25 cellular contexts compared by ENCODE assay signal in genomic region chr6:122998403-122998965, GRCh38. TPM values are rescaled to one million over a fixed set of nuclear protein-coding genes. Genes with fewer than 3 reads are reported as not detected.
"Had no signal": no experiment of that assay in that cellular context is flagged by ENCODE, and none has a peak within 500 bp of the region (broad histone marks: within the 10 kb centered on the region; RNA-seq: fewer than 3 reads in every experiment).

No MANE protein-coding gene starts in this region.

- H3K27me3 ChIP-seq: ovary had no signal

- H3K9me3 Mint-ChIP-seq: mesothelial cell of epicardium; stimulated activated memory B cell treated with anti-CD40 and anti-IgM and Interleukin-4, amounts not matched to agents 10 μg/mL and 1 μg/mL and 100 μg/mL, for 72 hours had no signal

- H3K9me3 ChIP-seq: esophagus squamous epithelium, gastrocnemius medialis, neutrophil, psoas muscle, stomach, suprapubic skin, tibial nerve had no signal

- H3K27ac Mint-ChIP-seq: activated CD8-positive, alpha-beta T cell treated with anti-CD3 and anti-CD28 coated beads, Interleukin-2, amount 10 ng/mL, durations not matched to agents 7 days and 5 days; activated naive CD4-positive, alpha-beta T cell treated with anti-CD3 and anti-CD28 coated beads, Interleukin-2, amount 50 U/mL, for 72 hours; mesothelial cell of epicardium; naive thymus-derived CD8-positive, alpha-beta T cell; stimulated activated memory B cell treated with anti-CD40 and anti-IgM and Interleukin-4, amounts not matched to agents 10 μg/mL and 1 μg/mL and 100 μg/mL, for 72 hours had no signal

- H3K27ac ChIP-seq: esophagus squamous epithelium, gastrocnemius medialis, neutrophil, ovary, psoas muscle, skin epidermis, stomach, suprapubic skin, tibial nerve had no signal

- H3K36me3 Mint-ChIP-seq: mesothelial cell of epicardium; stimulated activated memory B cell treated with anti-CD40 and anti-IgM and Interleukin-4, amounts not matched to agents 10 μg/mL and 1 μg/mL and 100 μg/mL, for 72 hours had no signal

- H3K4me3 ChIP-seq: esophagus squamous epithelium, gastrocnemius medialis, ovary, psoas muscle, skin epidermis, stomach, suprapubic skin, tibial nerve had no signal

- ATAC-seq: activated CD8-positive, alpha-beta T cell treated with anti-CD3 and anti-CD28 coated beads, Interleukin-2, amount 10 ng/mL, durations not matched to agents 7 days and 5 days; activated naive CD4-positive, alpha-beta T cell treated with anti-CD3 and anti-CD28 coated beads, Interleukin-2, amount 50 U/mL, for 72 hours; gastrocnemius medialis; left ventricle myocardium superior; naive thymus-derived CD8-positive, alpha-beta T cell; psoas muscle; right cardiac atrium; stimulated activated memory B cell treated with anti-CD40 and anti-IgM and Interleukin-4, amounts not matched to agents 10 μg/mL and 1 μg/mL and 100 μg/mL, for 72 hours had no signal

- H3K4me1 Mint-ChIP-seq: stimulated activated memory B cell treated with anti-CD40 and anti-IgM and Interleukin-4, amounts not matched to agents 10 μg/mL and 1 μg/mL and 100 μg/mL, for 72 hours had no signal

- DNase-seq: activated CD4-positive, alpha-beta T cell treated with anti-CD3 and anti-CD28 coated beads for 1 hour; activated CD4-positive, alpha-beta T cell treated with anti-CD3 and anti-CD28 coated beads, Interleukin-2, amount 50 U/mL, for 1 hour; activated CD8-positive, alpha-beta T cell treated with anti-CD3 and anti-CD28 coated beads, Interleukin-2, amount 10 ng/mL, durations not matched to agents 7 days and 5 days; activated gamma-delta T cell treated with Interleukin-2 at 50 U/mL for 16 hours; central memory CD4-positive, alpha-beta T cell; esophagus squamous epithelium; gastrocnemius medialis; left ventricle myocardium superior; mammary epithelial cell; naive thymus-derived CD8-positive, alpha-beta T cell; ovary; psoas muscle; right cardiac atrium; stimulated activated CD4-positive, alpha-beta T cell treated with anti-CD3 and anti-CD28 coated beads, Interleukin-2, amount 100 ng/mL, for 24 hours; stomach; T-helper 9 cell had no signal

- H3K4me3 Mint-ChIP-seq: activated CD8-positive, alpha-beta T cell treated with anti-CD3 and anti-CD28 coated beads, Interleukin-2, amount 10 ng/mL, durations not matched to agents 7 days and 5 days; mesothelial cell of epicardium; naive thymus-derived CD8-positive, alpha-beta T cell; stimulated activated memory B cell treated with anti-CD40 and anti-IgM and Interleukin-4, amounts not matched to agents 10 μg/mL and 1 μg/mL and 100 μg/mL, for 72 hours had no signal

- H3K36me3 ChIP-seq: esophagus squamous epithelium, gastrocnemius medialis, neutrophil, ovary, stomach, suprapubic skin, tibial nerve had no signal

RNA-seq across cellular contexts. Expression of gene CLVS2, which starts 2.4 kb away (rescaled TPM):
- total RNA-seq: activated CD8-positive, alpha-beta T cell treated with anti-CD3 and anti-CD28 coated beads, Interleukin-2, amount 10 ng/mL, durations not matched to agents 7 days and 5 days; activated naive CD4-positive, alpha-beta T cell treated with anti-CD3 and anti-CD28 coated beads, Interleukin-2, amount 50 U/mL, for 72 hours; dermis microvascular lymphatic vessel endothelial cell; mammary epithelial cell; naive thymus-derived CD8-positive, alpha-beta T cell; right cardiac atrium had no signal
- polyA plus RNA-seq: adipose tissue; mammary epithelial cell; naive thymus-derived CD8-positive, alpha-beta T cell had no signal
